Comparison of ENCODE assay signal across 19 cellular contexts in the genomic region with DNA sequence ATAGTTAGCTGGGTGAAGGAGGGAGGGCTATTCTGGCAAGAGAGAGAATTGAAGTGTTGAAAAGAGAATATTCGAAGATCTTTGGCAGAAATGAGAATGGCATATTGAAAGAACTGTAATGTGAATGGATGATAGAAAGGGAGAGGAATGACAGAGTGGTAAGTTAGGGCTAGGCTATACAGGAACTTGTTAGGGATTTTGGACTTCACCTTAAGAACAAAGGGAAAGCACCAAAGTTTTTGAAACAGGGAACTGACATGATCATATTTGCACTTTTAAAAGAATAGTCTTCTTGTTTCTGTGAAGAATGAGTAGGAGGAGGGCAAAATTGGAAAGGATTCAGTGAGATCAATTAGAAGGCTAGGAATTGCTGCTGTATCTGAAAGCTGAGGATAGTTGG.
DNase-seq lines count a peak whose midpoint lies in the region; ATAC-seq and TF ChIP-seq lines count a peak whose summit lies in the region.
"Had no signal": no experiment of that assay in that cellular context is flagged by ENCODE, and none has a peak within 500 bp of the region (broad histone marks: within the 10 kb centered on the region; RNA-seq: fewer than 3 reads in every experiment).

No MANE protein-coding gene starts in this region.

- peak overlapping the region; percentile 61 for H3K27ac ChIP-seq in RWPE2 (ENCODE audit: poor library complexity, severe bottlenecking)
- H3K27ac ChIP-seq in right cardiac atrium (ENCODE audit: low read length), result no peak overlapping the region
- H3K27ac ChIP-seq in colonic mucosa, result no peak overlapping the region
- H3K27ac ChIP-seq: RWPE1 had no signal

- no peaks in the 10 kb centered on the region for H3K27me3 Mint-ChIP-seq in memory B cell

- intact Hi-C loops in right cardiac atrium (cut with DNase I) (no loop called here), colonic mucosa (cut with DNase I) (no loop called here)

- H3K36me3 ChIP-seq in RWPE2 (ENCODE audit: low read depth) (no peaks in the 10 kb centered on the region), colonic mucosa (no peaks in the 10 kb centered on the region)

- peaks cover 12% of the 10 kb centered on the region for H3K4me1 Mint-ChIP-seq in memory B cell
- H3K4me1 Mint-ChIP-seq: CD14-positive monocyte had no signal

- H3K9me3 Mint-ChIP-seq in memory B cell, result peaks cover 1% of the 10 kb centered on the region

- H3K4me3 Mint-ChIP-seq in memory B cell, result no peak overlapping the region
- H3K4me3 Mint-ChIP-seq: CD14-positive monocyte had no signal

- 80% methylated on average over 1 of the region's 1 CpG for WGBS in right cardiac atrium

- ATAC-seq in RWPE2 (ENCODE audit: low read depth) (no peak), memory B cell (ENCODE audit: low read depth) (no peak), right cardiac atrium (no peak)

- no peak overlapping the region for H3K9ac ChIP-seq in colonic mucosa (ENCODE audit: low read depth in 2 of 2, low read length in 2 of 2)

- H3K4me1 ChIP-seq in RWPE2 (ENCODE audit: insufficient read depth, poor library complexity, severe bottlenecking) (peaks cover 13% of the 10 kb centered on the region), right cardiac atrium (ENCODE audit: control insufficient read depth, insufficient read depth, low read length) (no peaks in the 10 kb centered on the region), colonic mucosa (no peaks in the 10 kb centered on the region)

- H3K4me3 ChIP-seq in GM12865 (ENCODE audit: low read depth, low read length), result no peak overlapping the region
- H3K4me3 ChIP-seq in RWPE2 (ENCODE audit: severe bottlenecking), result no peak overlapping the region
- H3K4me3 ChIP-seq in right cardiac atrium (ENCODE audit: low read length), result no peak overlapping the region
- no peak overlapping the region for H3K4me3 ChIP-seq in colonic mucosa

- peak overlapping the region; percentile 32 for H3K27ac Mint-ChIP-seq in memory B cell
- H3K27ac Mint-ChIP-seq: CD14-positive monocyte had no signal

- H3K27me3 ChIP-seq in RWPE2 (ENCODE audit: insufficient read depth, poor library complexity, severe bottlenecking) (no peaks in the 10 kb centered on the region), right cardiac atrium (ENCODE audit: control insufficient read depth, insufficient read depth) (no peaks in the 10 kb centered on the region), colonic mucosa (no peaks in the 10 kb centered on the region)

- DNase-seq in GM12865 (ENCODE audit: low read depth) (peak; percentile 3), RWPE2 (ENCODE audit: low spot score) (no peak), memory B cell (ENCODE audit: low spot score in 2 of 2) (no peak), right cardiac atrium (no peak), midbrain (lab: John Stamatoyannopoulos, UW) (no peak), colonic mucosa (no peak), NCI-H2107 treated with DMSO at 0.1 percent for 48 hours (lab: John Stamatoyannopoulos, UW; ENCODE audit: unreplicated experiment) (no peak)
- DNase-seq: AML-193, COR-L47, GDM1, GOT3, KBM-7, MV-4-11, NCI-H1417, NCI-H187, NCI-H524, NCI-H82 had no signal

- H3K9me3 ChIP-seq in RWPE2 (ENCODE audit: severe bottlenecking), result no peaks in the 10 kb centered on the region
- no peaks in the 10 kb centered on the region for H3K9me3 ChIP-seq in right cardiac atrium (ENCODE audit: control insufficient read depth, low read length)
- H3K9me3 ChIP-seq in colonic mucosa, result no peaks in the 10 kb centered on the region

- no peak for TF ChIP-seq CTCF in GM12865 (IDR thresholded peaks at IDR 0.05; ENCODE audit: insufficient read depth, low read depth, low read length, missing control alignments)
- no peak for TF ChIP-seq CTCF in RWPE2 (IDR thresholded peaks at IDR 0.05; ENCODE audit: poor library complexity, severe bottlenecking)
- TF ChIP-seq CTCF in colonic mucosa (IDR thresholded peaks at IDR 0.05), result no peak

- H3K36me3 Mint-ChIP-seq in memory B cell, result peaks cover 16% of the 10 kb centered on the region
- H3K36me3 Mint-ChIP-seq: CD14-positive monocyte had no signal
